Comparison of ENCODE assay signal across 8 cellular contexts in genomic region chr1:9293512-9294439, GRCh38. TPM values are rescaled to one million over a fixed set of nuclear protein-coding genes. Genes with fewer than 3 reads are reported as not detected.
DNase-seq lines count a peak whose midpoint lies in the region; ATAC-seq and TF ChIP-seq lines count a peak whose summit lies in the region.

No MANE protein-coding gene starts in this region.

- peak overlapping the region; percentile 90 to 98 (median 94) for H3K27ac ChIP-seq in sigmoid colon

- WGBS in sigmoid colon, 2 donors: 3 to 5% methylated on average over 45 of the region's 45 CpGs

- no peak for TF ChIP-seq CTCF in NB4 (IDR thresholded peaks at IDR 0.05; ENCODE audit: low read depth, low read length)
- TF ChIP-seq CTCF in glutamatergic neuron (IDR thresholded peaks at IDR 0.05; ENCODE audit: partially characterized antibody, unreplicated experiment): no peak
- TF ChIP-seq CTCF in sigmoid colon (IDR thresholded peaks at IDR 0.05): no peak

- H3K36me3 Mint-ChIP-seq in activated T-helper 2 cell treated with anti-CD3 and anti-CD28 coated beads, Interferon-gamma antibody, Interleukin-2, Interleukin-4, amounts not matched to agents 10 μg/mL and 5 μg/mL and 100 μg/mL, durations not matched to agents 14 hours and 24 hours and 36 hours (ENCODE audit: low read depth): peaks cover 6% of the 10 kb centered on the region
- peaks cover 4% of the 10 kb centered on the region for H3K36me3 Mint-ChIP-seq in glutamatergic neuron (ENCODE audit: unreplicated experiment)

- ATAC-seq in GM18498 (IDR thresholded peaks at IDR 0.05; ENCODE audit: unreplicated experiment): peak; percentile 26

- H3K4me3 ChIP-seq in NB4 (ENCODE audit: low read depth, low read length) (peak overlapping the region; percentile 48), sigmoid colon (peak overlapping the region; percentile 80 to 99 (median 88))

- H3K36me3 ChIP-seq in sigmoid colon: no peaks in the 10 kb centered on the region

- H3K9me3 Mint-ChIP-seq in activated T-helper 2 cell treated with anti-CD3 and anti-CD28 coated beads, Interferon-gamma antibody, Interleukin-2, Interleukin-4, amounts not matched to agents 10 μg/mL and 5 μg/mL and 100 μg/mL, durations not matched to agents 14 hours and 24 hours and 36 hours: peaks cover 4% of the 10 kb centered on the region
- peaks cover 6% of the 10 kb centered on the region for H3K9me3 Mint-ChIP-seq in glutamatergic neuron (ENCODE audit: unreplicated experiment)

- H3K4me1 ChIP-seq in sigmoid colon: peaks cover 0 to 71% (median 42%) of the 10 kb centered on the region in 4 donors

- TF ChIP-seq EP300 in sigmoid colon (IDR thresholded peaks at IDR 0.05): no peak

- H3K9me3 ChIP-seq in sigmoid colon: no peaks in the 10 kb centered on the region

- H3K4me3 Mint-ChIP-seq in activated T-helper 2 cell treated with anti-CD3 and anti-CD28 coated beads, Interferon-gamma antibody, Interleukin-2, Interleukin-4, amounts not matched to agents 10 μg/mL and 5 μg/mL and 100 μg/mL, durations not matched to agents 14 hours and 24 hours and 36 hours (ENCODE audit: low read depth): no peak overlapping the region
- no peak overlapping the region for H3K4me3 Mint-ChIP-seq in glutamatergic neuron (ENCODE audit: unreplicated experiment)

- no peak for TF ChIP-seq POLR2A in NB4 (IDR thresholded peaks at IDR 0.05; ENCODE audit: extremely low read depth, insufficient read length)
- TF ChIP-seq POLR2A in sigmoid colon (IDR thresholded peaks at IDR 0.05): no peak

- intact Hi-C loops in activated T-helper 2 cell treated with anti-CD3 and anti-CD28 coated beads, Interferon-gamma antibody, Interleukin-2, Interleukin-4, amounts not matched to agents 10 μg/mL and 5 μg/mL and 100 μg/mL, durations not matched to agents 14 hours and 24 hours and 36 hours (cut with micrococcal nuclease): loop anchor here (2.0 to 5.0 kb wide), 3 partner anchors 19 to 134 kb away; no protein-coding TSS in a partner anchor
- intact Hi-C loops in sigmoid colon (cut with DNase I): loop anchor here (2.0 to 5.0 kb wide), 4 partner anchors 44 to 155 kb away; no protein-coding TSS in a partner anchor

- H3K4me1 Mint-ChIP-seq in activated T-helper 2 cell treated with anti-CD3 and anti-CD28 coated beads, Interferon-gamma antibody, Interleukin-2, Interleukin-4, amounts not matched to agents 10 μg/mL and 5 μg/mL and 100 μg/mL, durations not matched to agents 14 hours and 24 hours and 36 hours (ENCODE audit: low read depth): peaks cover 29% of the 10 kb centered on the region
- peaks cover 44% of the 10 kb centered on the region for H3K4me1 Mint-ChIP-seq in glutamatergic neuron (ENCODE audit: low read depth, unreplicated experiment)

- peak; percentile 45 for DNase-seq in NB4 (ENCODE audit: low read depth)
- DNase-seq in activated T-helper 2 cell treated with anti-CD3 and anti-CD28 coated beads, Interferon-gamma antibody, Interleukin-2, Interleukin-4, amounts not matched to agents 10 μg/mL and 5 μg/mL and 100 μg/mL, durations not matched to agents 14 hours and 24 hours and 36 hours (ENCODE audit: low spot score): peak; percentile 49
- DNase-seq in glutamatergic neuron: peak; percentile 54
- DNase-seq in sigmoid colon: no peak
- DNase-seq in midbrain (lab: John Stamatoyannopoulos, UW): no peak
- no peak for DNase-seq in dedifferentiated amniotic fluid mesenchymal stem cell (ENCODE audit: extremely low spot score)
- no peak for DNase-seq in cerebellar cortex (ENCODE audit: low spot score)

- H3K27me3 ChIP-seq in sigmoid colon: no peaks in the 10 kb centered on the region

- no peaks in the 10 kb centered on the region for H3K27me3 Mint-ChIP-seq in activated T-helper 2 cell treated with anti-CD3 and anti-CD28 coated beads, Interferon-gamma antibody, Interleukin-2, Interleukin-4, amounts not matched to agents 10 μg/mL and 5 μg/mL and 100 μg/mL, durations not matched to agents 14 hours and 24 hours and 36 hours (ENCODE audit: low read depth)
- peaks cover 12% of the 10 kb centered on the region for H3K27me3 Mint-ChIP-seq in glutamatergic neuron (ENCODE audit: unreplicated experiment)

- H3K27ac Mint-ChIP-seq in activated T-helper 2 cell treated with anti-CD3 and anti-CD28 coated beads, Interferon-gamma antibody, Interleukin-2, Interleukin-4, amounts not matched to agents 10 μg/mL and 5 μg/mL and 100 μg/mL, durations not matched to agents 14 hours and 24 hours and 36 hours: no peak overlapping the region
- H3K27ac Mint-ChIP-seq in glutamatergic neuron (ENCODE audit: unreplicated experiment): no peak overlapping the region

RNA-seq across cellular contexts. Expression of gene SPSB1, which starts 1.1 kb away (rescaled TPM):
- total RNA-seq in activated T-helper 2 cell treated with anti-CD3 and anti-CD28 coated beads, Interferon-gamma antibody, Interleukin-2, Interleukin-4, amounts not matched to agents 10 μg/mL and 5 μg/mL and 100 μg/mL, durations not matched to agents 14 hours and 24 hours and 36 hours: 7.1 and 7.5 TPM in 2 replicates
- total RNA-seq in glutamatergic neuron (ENCODE audit: unreplicated experiment): 78.6 TPM
- 10 to 100 TPM; 17.4 to 34.3 (median 24.1) TPM for total RNA-seq in sigmoid colon
- 10 to 100 TPM; 25.7 to 31.2 (median 26.4) TPM for polyA plus RNA-seq in sigmoid colon

RNA-seq across cellular contexts. Expression of gene H6PD, which starts 59.2 kb away (rescaled TPM):
- 27.1 and 28.0 TPM in 2 replicates for total RNA-seq in activated T-helper 2 cell treated with anti-CD3 and anti-CD28 coated beads, Interferon-gamma antibody, Interleukin-2, Interleukin-4, amounts not matched to agents 10 μg/mL and 5 μg/mL and 100 μg/mL, durations not matched to agents 14 hours and 24 hours and 36 hours
- total RNA-seq in glutamatergic neuron (ENCODE audit: unreplicated experiment) (5.0 TPM), sigmoid colon (10 to 100 TPM; 21.6 to 34.3 (median 25.0) TPM)
- 10 to 100 TPM in 1 of 3 donors, 1 to 10 TPM in 2; 2.8 to 25.9 (median 3.0) TPM for polyA plus RNA-seq in sigmoid colon

Comparison
In these comparisons a context has a peak if more than half of its experiments do, and no peak if none do; other contexts are left out.
1. DNase-seq: peak in NB4 (single experiment), activated T-helper 2 cell treated with anti-CD3 and anti-CD28 coated beads, Interferon-gamma antibody, Interleukin-2, Interleukin-4, amounts not matched to agents 10 μg/mL and 5 μg/mL and 100 μg/mL, durations not matched to agents 14 hours and 24 hours and 36 hours (single experiment) and glutamatergic neuron (single experiment); none in sigmoid colon (single experiment), midbrain (single experiment), dedifferentiated amniotic fluid mesenchymal stem cell (single experiment) and cerebellar cortex (single experiment).